1 cellular context compared by ENCODE assay signal in genomic region chr13:113183450-113184129, GRCh38.
TF ChIP-seq lines count a peak whose summit lies in the region.

No MANE protein-coding gene starts in this region.

TF ChIP-seq in HepG2, 621 proteins besides CTCF, POLR2A, EP300 and RAD21 (continued from another document and continues in another):
- no peak for TF ChIP-seq DZIP1 (CRISPR knock-in tag; IDR thresholded peaks at IDR 0.05)
- TF ChIP-seq NR2F2 (IDR thresholded peaks at IDR 0.05; ENCODE audit: borderline replicate concordance, low read depth) = peak; percentile 51; the same call in 1 of the 2 replicates
- TF ChIP-seq TBP (CRISPR knock-in tag; IDR thresholded peaks at IDR 0.05) = no peak
- peak; percentile 85 for TF ChIP-seq PAXIP1 (CRISPR knock-in tag; conservative IDR thresholded peaks at IDR 0.05)
- TF ChIP-seq ZNF883 (CRISPR knock-in tag; IDR thresholded peaks at IDR 0.05; ENCODE audit: not compliant biosample characterization) = no peak
- no peak for TF ChIP-seq ZSCAN25 (CRISPR knock-in tag; IDR thresholded peaks at IDR 0.05)
- no peak for TF ChIP-seq ZC3H4 (CRISPR knock-in tag; IDR thresholded peaks at IDR 0.05; ENCODE audit: borderline replicate concordance)
- no peak for TF ChIP-seq GLI4 (CRISPR knock-in tag; IDR thresholded peaks at IDR 0.05; ENCODE audit: borderline replicate concordance)
- TF ChIP-seq ZNF747 (CRISPR knock-in tag; IDR thresholded peaks at IDR 0.05; ENCODE audit: borderline replicate concordance) = 0 out of 2 replicates have a peak, but pooled peaks have one; percentile 45
- peak; percentile 84 for TF ChIP-seq ZGPAT (CRISPR knock-in tag; IDR thresholded peaks at IDR 0.05)
- TF ChIP-seq E2F1 (CRISPR knock-in tag; IDR thresholded peaks at IDR 0.05) = no peak
- no peak for TF ChIP-seq NR3C1 (CRISPR knock-in tag; IDR thresholded peaks at IDR 0.05)
- no peak for TF ChIP-seq KLF9 (CRISPR knock-in tag; IDR thresholded peaks at IDR 0.05; ENCODE audit: low read depth)
- TF ChIP-seq ELF1 (CRISPR knock-in tag; IDR thresholded peaks at IDR 0.05) = no peak
- TF ChIP-seq MNT (IDR thresholded peaks at IDR 0.05) = peak; percentile 53; the same call in 1 of the 2 replicates
- TF ChIP-seq XRCC5 (optimal IDR thresholded peaks at IDR 0.05; ENCODE audit: low read length) = no peak
- TF ChIP-seq SKI (IDR thresholded peaks at IDR 0.05; ENCODE audit: partially characterized antibody) = peak; percentile 73
- TF ChIP-seq SIX1 (CRISPR knock-in tag; IDR thresholded peaks at IDR 0.05; ENCODE audit: borderline replicate concordance) = peak; percentile 65; the same call in 1 of the 2 replicates
- TF ChIP-seq ZSCAN9 (CRISPR knock-in tag; IDR thresholded peaks at IDR 0.05; ENCODE audit: borderline replicate concordance) = peak; percentile 64; the same call in 1 of the 2 replicates
- TF ChIP-seq ZNF451 (CRISPR knock-in tag; IDR thresholded peaks at IDR 0.05) = no peak
- TF ChIP-seq MLX (CRISPR knock-in tag; IDR thresholded peaks at IDR 0.05) = peak; percentile 51; the same call in 1 of the 2 replicates
- TF ChIP-seq KDM6A (CRISPR knock-in tag; IDR thresholded peaks at IDR 0.05; ENCODE audit: low read depth) = 0 out of 2 replicates have a peak, but pooled peaks have one; percentile 37
- no peak for TF ChIP-seq EEA1 (CRISPR knock-in tag; IDR thresholded peaks at IDR 0.05; ENCODE audit: borderline replicate concordance)
- TF ChIP-seq ATF5 (CRISPR knock-in tag; IDR thresholded peaks at IDR 0.05; ENCODE audit: low read depth) = no peak
- no peak for TF ChIP-seq JUN (CRISPR knock-in tag; IDR thresholded peaks at IDR 0.05)
- no peak for TF ChIP-seq IKZF1 (IDR thresholded peaks at IDR 0.05)
- TF ChIP-seq HNRNPK (IDR thresholded peaks at IDR 0.05; ENCODE audit: low read depth, low read length, poor library complexity, severe bottlenecking) = no peak
- no peak for TF ChIP-seq IRF9 (CRISPR knock-in tag; IDR thresholded peaks at IDR 0.05; ENCODE audit: borderline replicate concordance)
- TF ChIP-seq ZNF350 (CRISPR knock-in tag; IDR thresholded peaks at IDR 0.05; ENCODE audit: borderline replicate concordance, low read depth) = peak; percentile 32; the same call in 1 of the 2 replicates
- peak; percentile 79 for TF ChIP-seq FOXA1 (IDR thresholded peaks at IDR 0.05)
- TF ChIP-seq FOXA1 (CRISPR knock-in tag; IDR thresholded peaks at IDR 0.05) = peak; percentile 65
- TF ChIP-seq SMAD9 (CRISPR knock-in tag; IDR thresholded peaks at IDR 0.05) = no peak
- TF ChIP-seq ZNF292 (CRISPR knock-in tag; IDR thresholded peaks at IDR 0.05; ENCODE audit: borderline replicate concordance, low read depth) = peak; percentile 35; the same call in 1 of the 2 replicates
- TF ChIP-seq SP140L (CRISPR knock-in tag; IDR thresholded peaks at IDR 0.05; ENCODE audit: borderline replicate concordance) = no peak
- TF ChIP-seq ISX (CRISPR knock-in tag; conservative IDR thresholded peaks at IDR 0.05) = no peak
- no peak for TF ChIP-seq ZNF362 (CRISPR knock-in tag; IDR thresholded peaks at IDR 0.05; ENCODE audit: borderline replicate concordance)
- peak; percentile 62; the same call in 1 of the 2 replicates for TF ChIP-seq GFI1 (CRISPR knock-in tag; IDR thresholded peaks at IDR 0.05; ENCODE audit: borderline replicate concordance)
- no peak for TF ChIP-seq ZNF7 (CRISPR knock-in tag; IDR thresholded peaks at IDR 0.05)
- no peak for TF ChIP-seq DR1 (CRISPR knock-in tag; IDR thresholded peaks at IDR 0.05)
- TF ChIP-seq TCF7 (IDR thresholded peaks at IDR 0.05; ENCODE audit: low read depth) = no peak
- peak; percentile 54; the same call in 1 of the 2 replicates for TF ChIP-seq ZNF121 (CRISPR knock-in tag; IDR thresholded peaks at IDR 0.05)
- no peak for TF ChIP-seq CSRNP1 (CRISPR knock-in tag; IDR thresholded peaks at IDR 0.05)
- TF ChIP-seq DNMT1 (CRISPR knock-in tag; IDR thresholded peaks at IDR 0.05) = no peak
- no peak for TF ChIP-seq TIGD3 (CRISPR knock-in tag; IDR thresholded peaks at IDR 0.05; ENCODE audit: borderline replicate concordance)
- no peak for TF ChIP-seq PHF8 (CRISPR knock-in tag; IDR thresholded peaks at IDR 0.05)
- TF ChIP-seq ZNF543 (CRISPR knock-in tag; IDR thresholded peaks at IDR 0.05) = no peak
- no peak for TF ChIP-seq IRX3 (CRISPR knock-in tag; IDR thresholded peaks at IDR 0.05; ENCODE audit: borderline replicate concordance, low read depth)
